Comparison of ENCODE assay signal across 4 cellular contexts in genomic region chr1:119515221-119515620, GRCh38. TPM values are rescaled to one million over a fixed set of nuclear protein-coding genes. Genes with fewer than 3 reads are reported as not detected.
"Had no signal": no experiment of that assay in that cellular context is flagged by ENCODE, and none has a peak within 500 bp of the region (broad histone marks: within the 10 kb centered on the region; RNA-seq: fewer than 3 reads in every experiment).

No MANE protein-coding gene starts in this region.

- ATAC-seq: GM12878 had no signal

- DNase-seq: GDM1, GF-D8 had no signal

- H3K4me3 ChIP-seq: GM12878 had no signal

RNA-seq across cellular contexts. Expression of gene HSD3B1, which starts 8.2 kb away (rescaled TPM):
- total RNA-seq: G401, GM12878 had no signal
- polyA plus RNA-seq: GM12878 had no signal
